Comparison of ENCODE assay signal across 32 cellular contexts in genomic region chr12:91732086-91732485, GRCh38.
A peak's percentile ranks its signal among the peaks of the same experiment; 100 is the strongest.
DNase-seq lines count a peak whose midpoint lies in the region; ATAC-seq and TF ChIP-seq lines count a peak whose summit lies in the region.
"Had no signal": no experiment of that assay in that cellular context is flagged by ENCODE, and none has a peak within 500 bp of the region (broad histone marks: within the 10 kb centered on the region; RNA-seq: fewer than 3 reads in every experiment).

No MANE protein-coding gene starts in this region.

- no peak overlapping the region for H3K4me3 ChIP-seq in choroid plexus epithelial cell (ENCODE audit: low read depth, low read length)
- H3K4me3 ChIP-seq: BLaER1, coronary artery, esophagus muscularis mucosa, GM12878, HAP-1, heart left ventricle, suprapubic skin had no signal

- TF ChIP-seq CTCF in choroid plexus epithelial cell (conservative IDR thresholded peaks at IDR 0.05; ENCODE audit: low read depth, low read length) (no peak), RWPE1 (conservative IDR thresholded peaks at IDR 0.05; ENCODE audit: low read depth) (no peak)

- ATAC-seq in GM21528 (IDR thresholded peaks at IDR 0.05; ENCODE audit: low FRiP score, unreplicated experiment) = no peak
- ATAC-seq: effector memory CD8-positive, alpha-beta T cell; GM12878; heart left ventricle; HepG2; left cardiac atrium; SK-N-SH treated with all-trans-retinoic acid at 6 μM for 48 hours; stimulated activated memory B cell treated with anti-CD40 and anti-IgM and Interleukin-4, amounts not matched to agents 10 μg/mL and 1 μg/mL and 100 μg/mL, for 72 hours had no signal

- POLR2A ChIA-PET in RWPE1 (lab: Yijun Ruan, JAX; ENCODE audit: low non-redundant PET) = no interaction called here

- H3K27ac ChIP-seq in RWPE1 = no peak overlapping the region
- H3K27ac ChIP-seq: BLaER1, coronary artery, esophagus muscularis mucosa, heart left ventricle, HL-60, suprapubic skin had no signal

- DNase-seq in AG08396 (ENCODE audit: low spot score) (peak; percentile 10), M059J (ENCODE audit: low read depth) (peak; percentile 71), choroid plexus epithelial cell (ENCODE audit: low read depth) (peak; percentile 40), iris pigment epithelial cell (ENCODE audit: low read depth) (peak; percentile 54), activated gamma-delta T cell (lab: John Stamatoyannopoulos, UW) (no peak), COLO668 (lab: John Stamatoyannopoulos, UW; ENCODE audit: unreplicated experiment) (no peak), RWPE1 (ENCODE audit: low spot score) (no peak)
- DNase-seq: activated CD4-positive, alpha-beta T cell treated with anti-CD3 and anti-CD28 coated beads, Interleukin-2, amount 50 U/mL, for 1 hour; activated naive CD8-positive, alpha-beta T cell treated with anti-CD3 and anti-CD28 coated beads for 36 hours; Caco-2; DMS79; effector memory CD8-positive, alpha-beta T cell; heart left ventricle; left cardiac atrium; naive B cell; NCI-H1092; NCI-H187 treated with DMSO at 0.1 percent for 48 hours; NCI-H69; occipital lobe; retina; stimulated activated CD4-positive, alpha-beta T cell treated with anti-CD3 and anti-CD28 coated beads, Interleukin-4, amount 100 ng/mL, for 1 hour had no signal

- CTCF ChIA-PET in RWPE1 (lab: Yijun Ruan, JAX) = no interaction called here

Comparison
In these comparisons a context has a peak if more than half of its experiments do, and no peak if none do; other contexts are left out.
1. DNase-seq: peak in AG08396 (single experiment), M059J (single experiment), choroid plexus epithelial cell (single experiment) and iris pigment epithelial cell (single experiment); none in activated gamma-delta T cell (single experiment), COLO668 (single experiment) and RWPE1 (single experiment).